Comparison of ENCODE assay signal across 21 cellular contexts in genomic region chr3:184042617-184043016, GRCh38. TPM values are rescaled to one million over a fixed set of nuclear protein-coding genes. Genes with fewer than 3 reads are reported as not detected.
"Had no signal": no experiment of that assay in that cellular context is flagged by ENCODE, and none has a peak within 500 bp of the region (broad histone marks: within the 10 kb centered on the region; RNA-seq: fewer than 3 reads in every experiment).

No MANE protein-coding gene starts in this region.

- ATAC-seq: activated CD4-positive, alpha-beta T cell treated with anti-CD3 and anti-CD28 coated beads for 36 hours; activated CD8-positive, alpha-beta memory T cell treated with anti-CD3 and anti-CD28 coated beads, Interleukin-2, amount 10 ng/mL, durations not matched to agents 7 days and 5 days; activated naive CD4-positive, alpha-beta T cell treated with anti-CD3 and anti-CD28 coated beads, Interleukin-2, amount 50 U/mL, for 72 hours; activated T-cell treated with anti-CD3 and anti-CD28 coated beads, Interleukin-2, amount 50 U/mL, for 4 hours; body of pancreas; right cardiac atrium had no signal

- DNase-seq: activated CD4-positive, alpha-beta memory T cell treated with anti-CD3 and anti-CD28 coated beads for 36 hours; activated CD4-positive, alpha-beta T cell treated with anti-CD3 and anti-CD28 coated beads for 36 hours; activated CD8-positive, alpha-beta memory T cell treated with anti-CD3 and anti-CD28 coated beads, Interleukin-2, amount 10 ng/mL, durations not matched to agents 7 days and 5 days; activated effector memory CD4-positive, alpha-beta T cell treated with anti-CD3 and anti-CD28 coated beads, Interleukin-2, amount 50 U/mL, for 16 hours; activated T-cell treated with anti-CD3 and anti-CD28 coated beads, Interleukin-2, amount 50 U/mL, for 4 hours; amygdala; body of pancreas; effector CD8-positive, alpha-beta T cell; esophagus squamous epithelium; islet precursor cell; right cardiac atrium; stimulated activated CD4-positive, alpha-beta T cell treated with anti-CD3 and anti-CD28 coated beads, Interleukin-4, amount 100 ng/mL, for 24 hours; stimulated activated naive CD4-positive, alpha-beta T cell; WERI-Rb-1 had no signal

- H3K27ac ChIP-seq: body of pancreas, esophagus squamous epithelium, hepatocyte, prostate gland, skin epidermis, tibial nerve, vagina, WERI-Rb-1 had no signal

RNA-seq across cellular contexts. Expression of gene HTR3C, which starts 10.2 kb away (rescaled TPM):
- polyA plus RNA-seq: endothelial cell of umbilical vein, hepatocyte, right cardiac atrium had no signal

RNA-seq across cellular contexts. Expression of gene HTR3D, which starts 11.1 kb away (rescaled TPM):
- polyA plus RNA-seq: endothelial cell of umbilical vein, hepatocyte, right cardiac atrium had no signal

RNA-seq across cellular contexts. Expression of gene HTR3E, which starts 54.2 kb away (rescaled TPM):
- polyA plus RNA-seq: endothelial cell of umbilical vein, hepatocyte, right cardiac atrium had no signal
